In the genomic region with DNA sequence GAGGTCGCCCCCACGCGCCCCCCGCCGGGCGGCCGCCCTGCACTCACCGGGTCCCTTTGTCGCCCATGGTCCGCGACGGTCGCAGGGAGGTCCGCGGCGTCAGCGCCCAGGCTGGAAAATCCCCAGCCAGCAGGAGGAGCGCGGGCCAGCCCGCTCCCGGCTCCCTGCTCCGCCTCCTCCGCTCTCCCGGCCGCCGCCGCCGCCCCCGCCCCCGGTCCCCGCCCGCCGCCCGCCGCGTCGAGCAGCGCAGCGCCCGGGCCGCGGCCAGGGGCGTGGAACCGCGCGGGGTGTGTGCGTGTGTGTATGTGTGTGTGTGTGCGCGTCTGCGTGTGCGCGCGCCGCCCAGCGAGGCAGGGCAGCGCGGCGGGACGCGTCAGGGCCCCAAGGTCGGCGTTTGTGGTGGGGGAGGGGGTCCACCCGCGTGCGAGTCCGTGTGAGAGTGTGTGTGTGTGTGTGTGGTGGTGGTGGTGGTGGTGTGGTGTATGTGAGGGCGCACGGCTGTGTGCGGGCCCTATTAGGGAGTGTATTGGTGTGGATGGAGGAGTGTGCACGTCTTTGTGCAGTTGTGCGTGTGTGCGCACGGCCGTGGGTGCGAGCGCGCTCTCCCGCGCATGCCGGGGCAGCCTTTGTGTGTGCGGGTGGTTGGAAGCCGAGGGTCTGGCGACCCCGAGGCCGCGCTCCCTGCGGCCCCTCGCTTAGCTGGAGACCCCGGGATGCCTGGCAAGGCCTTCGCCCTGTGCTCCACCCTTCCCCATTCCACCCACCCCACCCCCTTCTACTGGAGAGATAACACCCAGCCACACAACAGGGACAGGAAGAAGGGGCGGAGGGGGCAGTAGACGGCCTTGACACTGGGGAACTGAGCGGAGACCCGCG, we compare ENCODE assay signal across 1 cellular context.
TF ChIP-seq lines count a peak whose summit lies in the region.

A gene (minus strand): TSS at position 121 of the 876 bp plus-strand sequence. CDS start 54 bp downstream, at position 67.

TF ChIP-seq in HepG2, 621 proteins besides CTCF, POLR2A, EP300 and RAD21 (continued from another document and continues in another):
- TF ChIP-seq, protein P1, sequence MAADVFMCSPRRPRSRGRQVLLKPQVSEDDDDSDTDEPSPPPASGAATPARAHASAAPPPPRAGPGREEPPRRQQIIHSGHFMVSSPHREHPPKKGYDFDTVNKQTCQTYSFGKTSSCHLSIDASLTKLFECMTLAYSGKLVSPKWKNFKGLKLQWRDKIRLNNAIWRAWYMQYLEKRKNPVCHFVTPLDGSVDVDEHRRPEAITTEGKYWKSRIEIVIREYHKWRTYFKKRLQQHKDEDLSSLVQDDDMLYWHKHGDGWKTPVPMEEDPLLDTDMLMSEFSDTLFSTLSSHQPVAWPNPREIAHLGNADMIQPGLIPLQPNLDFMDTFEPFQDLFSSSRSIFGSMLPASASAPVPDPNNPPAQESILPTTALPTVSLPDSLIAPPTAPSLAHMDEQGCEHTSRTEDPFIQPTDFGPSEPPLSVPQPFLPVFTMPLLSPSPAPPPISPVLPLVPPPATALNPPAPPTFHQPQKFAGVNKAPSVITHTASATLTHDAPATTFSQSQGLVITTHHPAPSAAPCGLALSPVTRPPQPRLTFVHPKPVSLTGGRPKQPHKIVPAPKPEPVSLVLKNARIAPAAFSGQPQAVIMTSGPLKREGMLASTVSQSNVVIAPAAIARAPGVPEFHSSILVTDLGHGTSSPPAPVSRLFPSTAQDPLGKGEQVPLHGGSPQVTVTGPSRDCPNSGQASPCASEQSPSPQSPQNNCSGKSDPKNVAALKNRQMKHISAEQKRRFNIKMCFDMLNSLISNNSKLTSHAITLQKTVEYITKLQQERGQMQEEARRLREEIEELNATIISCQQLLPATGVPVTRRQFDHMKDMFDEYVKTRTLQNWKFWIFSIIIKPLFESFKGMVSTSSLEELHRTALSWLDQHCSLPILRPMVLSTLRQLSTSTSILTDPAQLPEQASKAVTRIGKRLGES (CRISPR knock-in tag; IDR thresholded peaks at IDR 0.05; ENCODE audit: borderline replicate concordance) = no peak
- no peak for TF ChIP-seq ZNF713 (CRISPR knock-in tag; IDR thresholded peaks at IDR 0.05)
- TF ChIP-seq ZC3H13 (CRISPR knock-in tag; IDR thresholded peaks at IDR 0.05) = 0 out of 2 replicates have a peak, but pooled peaks have one; percentile 74
- TF ChIP-seq, protein P2, sequence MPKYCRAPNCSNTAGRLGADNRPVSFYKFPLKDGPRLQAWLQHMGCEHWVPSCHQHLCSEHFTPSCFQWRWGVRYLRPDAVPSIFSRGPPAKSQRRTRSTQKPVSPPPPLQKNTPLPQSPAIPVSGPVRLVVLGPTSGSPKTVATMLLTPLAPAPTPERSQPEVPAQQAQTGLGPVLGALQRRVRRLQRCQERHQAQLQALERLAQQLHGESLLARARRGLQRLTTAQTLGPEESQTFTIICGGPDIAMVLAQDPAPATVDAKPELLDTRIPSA (CRISPR knock-in tag; IDR thresholded peaks at IDR 0.05; ENCODE audit: borderline replicate concordance) = no peak
- no peak for TF ChIP-seq SCMH1 (CRISPR knock-in tag; IDR thresholded peaks at IDR 0.05; ENCODE audit: borderline replicate concordance)
- 0 out of 2 replicates have a peak, but pooled peaks have one; percentile 20 for TF ChIP-seq TBX3 (IDR thresholded peaks at IDR 0.05; ENCODE audit: borderline replicate concordance)
- no peak for TF ChIP-seq ATF7-NPFF (CRISPR knock-in tag; IDR thresholded peaks at IDR 0.05; ENCODE audit: low read depth)
- TF ChIP-seq, protein P3, sequence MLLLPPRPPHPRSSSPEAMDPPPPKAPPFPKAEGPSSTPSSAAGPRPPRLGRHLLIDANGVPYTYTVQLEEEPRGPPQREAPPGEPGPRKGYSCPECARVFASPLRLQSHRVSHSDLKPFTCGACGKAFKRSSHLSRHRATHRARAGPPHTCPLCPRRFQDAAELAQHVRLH (CRISPR knock-in tag; IDR thresholded peaks at IDR 0.05; ENCODE audit: borderline replicate concordance, low read depth) = no peak
- TF ChIP-seq, protein P4, sequence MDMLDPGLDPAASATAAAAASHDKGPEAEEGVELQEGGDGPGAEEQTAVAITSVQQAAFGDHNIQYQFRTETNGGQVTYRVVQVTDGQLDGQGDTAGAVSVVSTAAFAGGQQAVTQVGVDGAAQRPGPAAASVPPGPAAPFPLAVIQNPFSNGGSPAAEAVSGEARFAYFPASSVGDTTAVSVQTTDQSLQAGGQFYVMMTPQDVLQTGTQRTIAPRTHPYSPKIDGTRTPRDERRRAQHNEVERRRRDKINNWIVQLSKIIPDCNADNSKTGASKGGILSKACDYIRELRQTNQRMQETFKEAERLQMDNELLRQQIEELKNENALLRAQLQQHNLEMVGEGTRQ (IDR thresholded peaks at IDR 0.05; ENCODE audit: low read depth, low read length) = no peak
- TF ChIP-seq, protein P4 (CRISPR knock-in tag; IDR thresholded peaks at IDR 0.05; ENCODE audit: borderline replicate concordance) = no peak; the same call in 1 of the 2 replicates
- no peak for TF ChIP-seq JDP2 (CRISPR knock-in tag; IDR thresholded peaks at IDR 0.05; ENCODE audit: borderline replicate concordance)
- TF ChIP-seq, protein P5, sequence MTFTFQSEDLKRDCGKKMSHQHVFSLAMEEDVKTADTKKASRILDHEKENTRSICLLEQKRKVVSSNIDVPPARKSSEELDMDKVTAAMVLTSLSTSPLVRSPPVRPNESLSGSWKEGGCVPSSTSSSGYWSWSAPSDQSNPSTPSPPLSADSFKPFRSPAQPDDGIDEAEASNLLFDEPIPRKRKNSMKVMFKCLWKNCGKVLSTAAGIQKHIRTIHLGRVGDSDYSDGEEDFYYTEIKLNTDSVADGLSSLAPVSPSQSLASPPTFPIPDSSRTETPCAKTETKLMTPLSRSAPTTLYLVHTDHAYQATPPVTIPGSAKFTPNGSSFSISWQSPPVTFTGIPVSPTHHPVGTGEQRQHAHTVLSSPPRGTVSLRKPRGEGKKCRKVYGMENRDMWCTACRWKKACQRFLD (CRISPR knock-in tag; IDR thresholded peaks at IDR 0.05; ENCODE audit: borderline replicate concordance) = 0 out of 2 replicates have a peak, but pooled peaks have one; percentile 1
- TF ChIP-seq, protein P6, sequence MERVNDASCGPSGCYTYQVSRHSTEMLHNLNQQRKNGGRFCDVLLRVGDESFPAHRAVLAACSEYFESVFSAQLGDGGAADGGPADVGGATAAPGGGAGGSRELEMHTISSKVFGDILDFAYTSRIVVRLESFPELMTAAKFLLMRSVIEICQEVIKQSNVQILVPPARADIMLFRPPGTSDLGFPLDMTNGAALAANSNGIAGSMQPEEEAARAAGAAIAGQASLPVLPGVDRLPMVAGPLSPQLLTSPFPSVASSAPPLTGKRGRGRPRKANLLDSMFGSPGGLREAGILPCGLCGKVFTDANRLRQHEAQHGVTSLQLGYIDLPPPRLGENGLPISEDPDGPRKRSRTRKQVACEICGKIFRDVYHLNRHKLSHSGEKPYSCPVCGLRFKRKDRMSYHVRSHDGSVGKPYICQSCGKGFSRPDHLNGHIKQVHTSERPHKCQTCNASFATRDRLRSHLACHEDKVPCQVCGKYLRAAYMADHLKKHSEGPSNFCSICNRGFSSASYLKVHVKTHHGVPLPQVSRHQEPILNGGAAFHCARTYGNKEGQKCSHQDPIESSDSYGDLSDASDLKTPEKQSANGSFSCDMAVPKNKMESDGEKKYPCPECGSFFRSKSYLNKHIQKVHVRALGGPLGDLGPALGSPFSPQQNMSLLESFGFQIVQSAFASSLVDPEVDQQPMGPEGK (CRISPR knock-in tag; IDR thresholded peaks at IDR 0.05) = peak; percentile 96
- no peak for TF ChIP-seq JARID2 (CRISPR knock-in tag; IDR thresholded peaks at IDR 0.05; ENCODE audit: insufficient replicate concordance)
- TF ChIP-seq, protein P7, sequence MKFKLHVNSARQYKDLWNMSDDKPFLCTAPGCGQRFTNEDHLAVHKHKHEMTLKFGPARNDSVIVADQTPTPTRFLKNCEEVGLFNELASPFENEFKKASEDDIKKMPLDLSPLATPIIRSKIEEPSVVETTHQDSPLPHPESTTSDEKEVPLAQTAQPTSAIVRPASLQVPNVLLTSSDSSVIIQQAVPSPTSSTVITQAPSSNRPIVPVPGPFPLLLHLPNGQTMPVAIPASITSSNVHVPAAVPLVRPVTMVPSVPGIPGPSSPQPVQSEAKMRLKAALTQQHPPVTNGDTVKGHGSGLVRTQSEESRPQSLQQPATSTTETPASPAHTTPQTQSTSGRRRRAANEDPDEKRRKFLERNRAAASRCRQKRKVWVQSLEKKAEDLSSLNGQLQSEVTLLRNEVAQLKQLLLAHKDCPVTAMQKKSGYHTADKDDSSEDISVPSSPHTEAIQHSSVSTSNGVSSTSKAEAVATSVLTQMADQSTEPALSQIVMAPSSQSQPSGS (CRISPR knock-in tag; IDR thresholded peaks at IDR 0.05) = 0 out of 2 replicates have a peak, but pooled peaks have one; percentile 13
- no peak for TF ChIP-seq ZNF121 (CRISPR knock-in tag; IDR thresholded peaks at IDR 0.05)
- TF ChIP-seq, protein P8, sequence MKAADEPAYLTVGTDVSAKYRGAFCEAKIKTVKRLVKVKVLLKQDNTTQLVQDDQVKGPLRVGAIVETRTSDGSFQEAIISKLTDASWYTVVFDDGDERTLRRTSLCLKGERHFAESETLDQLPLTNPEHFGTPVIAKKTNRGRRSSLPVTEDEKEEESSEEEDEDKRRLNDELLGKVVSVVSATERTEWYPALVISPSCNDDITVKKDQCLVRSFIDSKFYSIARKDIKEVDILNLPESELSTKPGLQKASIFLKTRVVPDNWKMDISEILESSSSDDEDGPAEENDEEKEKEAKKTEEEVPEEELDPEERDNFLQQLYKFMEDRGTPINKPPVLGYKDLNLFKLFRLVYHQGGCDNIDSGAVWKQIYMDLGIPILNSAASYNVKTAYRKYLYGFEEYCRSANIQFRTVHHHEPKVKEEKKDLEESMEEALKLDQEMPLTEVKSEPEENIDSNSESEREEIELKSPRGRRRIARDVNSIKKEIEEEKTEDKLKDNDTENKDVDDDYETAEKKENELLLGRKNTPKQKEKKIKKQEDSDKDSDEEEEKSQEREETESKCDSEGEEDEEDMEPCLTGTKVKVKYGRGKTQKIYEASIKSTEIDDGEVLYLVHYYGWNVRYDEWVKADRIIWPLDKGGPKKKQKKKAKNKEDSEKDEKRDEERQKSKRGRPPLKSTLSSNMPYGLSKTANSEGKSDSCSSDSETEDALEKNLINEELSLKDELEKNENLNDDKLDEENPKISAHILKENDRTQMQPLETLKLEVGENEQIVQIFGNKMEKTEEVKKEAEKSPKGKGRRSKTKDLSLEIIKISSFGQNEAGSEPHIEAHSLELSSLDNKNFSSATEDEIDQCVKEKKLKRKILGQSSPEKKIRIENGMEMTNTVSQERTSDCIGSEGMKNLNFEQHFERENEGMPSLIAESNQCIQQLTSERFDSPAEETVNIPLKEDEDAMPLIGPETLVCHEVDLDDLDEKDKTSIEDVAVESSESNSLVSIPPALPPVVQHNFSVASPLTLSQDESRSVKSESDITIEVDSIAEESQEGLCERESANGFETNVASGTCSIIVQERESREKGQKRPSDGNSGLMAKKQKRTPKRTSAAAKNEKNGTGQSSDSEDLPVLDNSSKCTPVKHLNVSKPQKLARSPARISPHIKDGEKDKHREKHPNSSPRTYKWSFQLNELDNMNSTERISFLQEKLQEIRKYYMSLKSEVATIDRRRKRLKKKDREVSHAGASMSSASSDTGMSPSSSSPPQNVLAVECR (CRISPR knock-in tag; IDR thresholded peaks at IDR 0.05; ENCODE audit: borderline replicate concordance) = no peak; the same call in none of the 2 replicates
- no peak; the same call in 2 of the 3 replicates for TF ChIP-seq MXI1 (IDR thresholded peaks at IDR 0.05; ENCODE audit: borderline replicate concordance, low read depth, low read length)
- no peak for TF ChIP-seq ZNF274 (CRISPR knock-in tag; IDR thresholded peaks at IDR 0.05)
- TF ChIP-seq ZNF354B (CRISPR knock-in tag; IDR thresholded peaks at IDR 0.05) = no peak
- TF ChIP-seq ZNF24 (IDR thresholded peaks at IDR 0.05) = no peak
- no peak for TF ChIP-seq ZNF296 (CRISPR knock-in tag; conservative IDR thresholded peaks at IDR 0.05)
- TF ChIP-seq, protein P9, sequence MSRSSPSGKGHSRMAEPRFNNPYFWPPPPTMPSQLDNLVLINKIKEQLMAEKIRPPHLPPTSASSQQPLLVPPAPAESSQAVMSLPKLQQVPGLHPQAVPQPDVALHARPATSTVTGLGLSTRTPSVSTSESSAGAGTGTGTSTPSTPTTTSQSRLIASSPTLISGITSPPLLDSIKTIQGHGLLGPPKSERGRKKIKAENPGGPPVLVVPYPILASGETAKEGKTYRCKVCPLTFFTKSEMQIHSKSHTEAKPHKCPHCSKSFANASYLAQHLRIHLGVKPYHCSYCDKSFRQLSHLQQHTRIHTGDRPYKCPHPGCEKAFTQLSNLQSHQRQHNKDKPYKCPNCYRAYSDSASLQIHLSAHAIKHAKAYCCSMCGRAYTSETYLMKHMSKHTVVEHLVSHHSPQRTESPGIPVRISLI (CRISPR knock-in tag; IDR thresholded peaks at IDR 0.05; ENCODE audit: borderline replicate concordance) = peak; percentile 29; the same call in 1 of the 2 replicates
- peak; percentile 87 for TF ChIP-seq SAP130 (CRISPR knock-in tag; IDR thresholded peaks at IDR 0.05; ENCODE audit: low read depth)
- TF ChIP-seq ZNF614 (CRISPR knock-in tag; IDR thresholded peaks at IDR 0.05; ENCODE audit: borderline replicate concordance) = no peak; the same call in 1 of the 2 replicates
- TF ChIP-seq ZNF768 (CRISPR knock-in tag; IDR thresholded peaks at IDR 0.05) = peak; percentile 51; the same call in 1 of the 2 replicates
- no peak for TF ChIP-seq HNRNPUL1 (IDR thresholded peaks at IDR 0.05; ENCODE audit: low read depth, low read length)
- TF ChIP-seq ZNF761 (CRISPR knock-in tag; conservative IDR thresholded peaks at IDR 0.05) = 0 out of 2 replicates have a peak, but pooled peaks have one; percentile 21
- TF ChIP-seq HIVEP1 (CRISPR knock-in tag; IDR thresholded peaks at IDR 0.05) = no peak
- TF ChIP-seq, protein P10, sequence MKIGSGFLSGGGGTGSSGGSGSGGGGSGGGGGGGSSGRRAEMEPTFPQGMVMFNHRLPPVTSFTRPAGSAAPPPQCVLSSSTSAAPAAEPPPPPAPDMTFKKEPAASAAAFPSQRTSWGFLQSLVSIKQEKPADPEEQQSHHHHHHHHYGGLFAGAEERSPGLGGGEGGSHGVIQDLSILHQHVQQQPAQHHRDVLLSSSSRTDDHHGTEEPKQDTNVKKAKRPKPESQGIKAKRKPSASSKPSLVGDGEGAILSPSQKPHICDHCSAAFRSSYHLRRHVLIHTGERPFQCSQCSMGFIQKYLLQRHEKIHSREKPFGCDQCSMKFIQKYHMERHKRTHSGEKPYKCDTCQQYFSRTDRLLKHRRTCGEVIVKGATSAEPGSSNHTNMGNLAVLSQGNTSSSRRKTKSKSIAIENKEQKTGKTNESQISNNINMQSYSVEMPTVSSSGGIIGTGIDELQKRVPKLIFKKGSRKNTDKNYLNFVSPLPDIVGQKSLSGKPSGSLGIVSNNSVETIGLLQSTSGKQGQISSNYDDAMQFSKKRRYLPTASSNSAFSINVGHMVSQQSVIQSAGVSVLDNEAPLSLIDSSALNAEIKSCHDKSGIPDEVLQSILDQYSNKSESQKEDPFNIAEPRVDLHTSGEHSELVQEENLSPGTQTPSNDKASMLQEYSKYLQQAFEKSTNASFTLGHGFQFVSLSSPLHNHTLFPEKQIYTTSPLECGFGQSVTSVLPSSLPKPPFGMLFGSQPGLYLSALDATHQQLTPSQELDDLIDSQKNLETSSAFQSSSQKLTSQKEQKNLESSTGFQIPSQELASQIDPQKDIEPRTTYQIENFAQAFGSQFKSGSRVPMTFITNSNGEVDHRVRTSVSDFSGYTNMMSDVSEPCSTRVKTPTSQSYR (CRISPR knock-in tag; IDR thresholded peaks at IDR 0.05; ENCODE audit: borderline replicate concordance) = peak; percentile 86
- TF ChIP-seq SMAD9 (CRISPR knock-in tag; IDR thresholded peaks at IDR 0.05) = no peak
- no peak; the same call in none of the 2 replicates for TF ChIP-seq MEIS2 (CRISPR knock-in tag; IDR thresholded peaks at IDR 0.05)
